23 cellular contexts compared by ENCODE assay signal in the genomic region with DNA sequence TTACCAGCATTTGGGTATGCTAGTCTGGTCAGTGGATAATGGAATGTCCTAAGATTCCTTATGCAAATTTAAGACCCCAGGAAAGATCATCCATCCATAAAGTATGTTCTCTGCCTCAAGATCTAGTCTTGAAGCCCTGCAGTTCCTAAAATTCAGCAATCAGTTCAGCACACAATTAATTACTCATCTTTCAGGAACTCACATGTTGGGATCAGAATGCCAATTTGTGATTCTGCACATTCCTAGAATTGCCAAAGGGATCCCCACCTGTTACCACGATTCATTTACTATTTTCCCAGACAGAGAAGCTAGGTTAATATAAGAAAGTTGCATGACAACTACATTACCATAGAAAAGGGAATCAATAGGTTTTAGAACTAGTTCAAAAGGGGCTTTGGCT. TPM values are rescaled to one million over a fixed set of nuclear protein-coding genes. Genes with fewer than 3 reads are reported as not detected.
"Had no signal": no experiment of that assay in that cellular context is flagged by ENCODE, and none has a peak within 500 bp of the region (broad histone marks: within the 10 kb centered on the region; RNA-seq: fewer than 3 reads in every experiment).

No MANE protein-coding gene starts in this region.

- H3K27ac ChIP-seq: epithelial cell of prostate, esophagus muscularis mucosa, hepatocyte, neural progenitor cell, pancreas, right lobe of liver, spleen, tibial artery, upper lobe of left lung, vagina had no signal

- H3K9me3 ChIP-seq: pancreas, right lobe of liver, vagina had no signal

- ATAC-seq: effector memory CD8-positive, alpha-beta T cell; natural killer cell treated with Interleukin-12 subunit alpha and Interleukin-12 subunit beta and Interleukin-15 and Interleukin-18, amount 100 ng/mL, for 72 hours; pancreas; right lobe of liver; stimulated activated memory B cell treated with anti-CD40 and anti-IgM and Interleukin-4, amounts not matched to agents 10 μg/mL and 1 μg/mL and 100 μg/mL, for 72 hours had no signal

- H3K36me3 ChIP-seq: esophagus muscularis mucosa, neural progenitor cell, pancreas, right lobe of liver, spleen, tibial artery, upper lobe of left lung, vagina had no signal

- H3K4me1 ChIP-seq: esophagus muscularis mucosa, neural progenitor cell, pancreas, right lobe of liver, spleen, tibial artery, upper lobe of left lung, vagina had no signal

- H3K27me3 ChIP-seq: hepatocyte, right lobe of liver, upper lobe of left lung, vagina had no signal

- H3K4me3 ChIP-seq: esophagus muscularis mucosa, hepatocyte, neural progenitor cell, pancreas, right lobe of liver, spleen, tibial artery, upper lobe of left lung, vagina had no signal

- DNase-seq: effector memory CD8-positive, alpha-beta T cell; foreskin fibroblast; head of caudate nucleus; mammary epithelial cell; occipital lobe; pancreas; right lobe of liver; spleen; stimulated activated CD4-positive, alpha-beta T cell treated with anti-CD3 and anti-CD28 coated beads, Interleukin-15, amount 100 ng/mL, for 24 hours; stimulated activated CD4-positive, alpha-beta T cell treated with anti-CD3 and anti-CD28 coated beads, Interleukin-1b, Interleukin-23, amount 100 ng/mL, for 48 hours; stimulated activated CD4-positive, alpha-beta T cell treated with anti-CD3 and anti-CD28 coated beads, Interleukin-4, amount 100 ng/mL, for 24 hours; tibial artery; upper lobe of left lung had no signal

RNA-seq across cellular contexts. Expression of a gene that starts 3.2 kb away (rescaled TPM):
- total RNA-seq: esophagus muscularis mucosa; hepatocyte; mammary epithelial cell; mesenteric fat pad; mononuclear cell; natural killer cell treated with Interleukin-12 subunit alpha and Interleukin-12 subunit beta and Interleukin-15 and Interleukin-18, amount 100 ng/mL, for 72 hours; skeletal muscle tissue had no signal
